In genomic region chr2:128317186-128317897, GRCh38 we compare ENCODE assay signal across 9 cellular contexts. TPM values are rescaled to one million over a fixed set of nuclear protein-coding genes. Genes with fewer than 3 reads are reported as not detected.
A peak's percentile ranks its signal among the peaks of the same experiment; 100 is the strongest.
DNase-seq lines count a peak whose midpoint lies in the region; ATAC-seq and TF ChIP-seq lines count a peak whose summit lies in the region.
"Had no signal": no experiment of that assay in that cellular context is flagged by ENCODE, and none has a peak within 500 bp of the region (broad histone marks: within the 10 kb centered on the region; RNA-seq: fewer than 3 reads in every experiment).

No MANE protein-coding gene starts in this region.

- ATAC-seq in GM21825 (IDR thresholded peaks at IDR 0.05; ENCODE audit: unreplicated experiment) (peak; percentile 51), heart left ventricle (peak in 1 of 4 donors; percentile 0), GM18520 (IDR thresholded peaks at IDR 0.05; ENCODE audit: unreplicated experiment) (no peak)
- ATAC-seq in activated T-cell treated with anti-CD3 and anti-CD28 coated beads, Interleukin-2, amount 50 U/mL, for 4 hours, result peak in 1 of 2 donors; percentile 16

- peak overlapping the region; percentile 90 for H3K4me3 Mint-ChIP-seq in activated T-cell treated with anti-CD3 and anti-CD28 coated beads, Interleukin-2, amount 50 U/mL, for 4 hours

- H3K27ac ChIP-seq in heart left ventricle (peak overlapping the region in 3 of 12 donors; percentile 26 to 50 (median 36)), rectal smooth muscle tissue (ENCODE audit: low read depth, low read length) (no peak overlapping the region)
- H3K27ac ChIP-seq: 22Rv1 had no signal

- peak overlapping the region; percentile 1 for H3K9ac ChIP-seq in rectal smooth muscle tissue (ENCODE audit: low read length)

- DNase-seq in DMS 273 (lab: John Stamatoyannopoulos, UW; ENCODE audit: unreplicated experiment), result peak; percentile 46
- DNase-seq in DMS 273 treated with DMSO at 0.1 percent for 48 hours (lab: John Stamatoyannopoulos, UW), result no peak
- no peak for DNase-seq in LNCaP clone FGC (ENCODE audit: low read depth)
- DNase-seq in activated T-cell treated with anti-CD3 and anti-CD28 coated beads, Interleukin-2, amount 50 U/mL, for 4 hours, result peak; percentile 12
- peak in 3 of 5 donors; percentile 13 to 67 (median 30) for DNase-seq in heart left ventricle

- peaks cover 39% of the 10 kb centered on the region for H3K4me1 Mint-ChIP-seq in activated T-cell treated with anti-CD3 and anti-CD28 coated beads, Interleukin-2, amount 50 U/mL, for 4 hours (ENCODE audit: low read depth)

- intact Hi-C loops in heart left ventricle (cut with DNase I), result loop anchor here in 9 of 10 donors (5.0 to 10.0 kb wide), 7 partner anchors 35 to 143 kb away; no protein-coding TSS in a partner anchor

- H3K4me1 ChIP-seq in heart left ventricle (peaks cover 3 to 63% (median 30%) of the 10 kb centered on the region in 12 donors), rectal smooth muscle tissue (ENCODE audit: control insufficient read depth, insufficient read depth, low read length) (peaks cover 16% of the 10 kb centered on the region)

- H3K9me3 ChIP-seq in heart left ventricle, result no peaks in the 10 kb centered on the region

- H3K27me3 Mint-ChIP-seq in activated T-cell treated with anti-CD3 and anti-CD28 coated beads, Interleukin-2, amount 50 U/mL, for 4 hours (ENCODE audit: low read depth), result no peaks in the 10 kb centered on the region

- H3K9me3 Mint-ChIP-seq in activated T-cell treated with anti-CD3 and anti-CD28 coated beads, Interleukin-2, amount 50 U/mL, for 4 hours, result no peaks in the 10 kb centered on the region

- no peaks in the 10 kb centered on the region for H3K36me3 ChIP-seq in heart left ventricle
- peaks cover 2% of the 10 kb centered on the region for H3K36me3 ChIP-seq in rectal smooth muscle tissue (ENCODE audit: control insufficient read depth, insufficient read depth, low read length)

- WGBS in heart left ventricle, 4 donors, result 1 to 7% (median 5%) methylated on average over 28 to 34 of the region's 34 CpGs

- no peak for TF ChIP-seq POLR2A in heart left ventricle (IDR thresholded peaks at IDR 0.05)

- H3K27me3 ChIP-seq in heart left ventricle (no peaks in the 10 kb centered on the region), rectal smooth muscle tissue (ENCODE audit: control insufficient read depth, insufficient read depth, low read length) (no peaks in the 10 kb centered on the region)

- no peak for TF ChIP-seq CTCF in LNCaP clone FGC (IDR thresholded peaks at IDR 0.05; ENCODE audit: control insufficient read depth, extremely low read depth, insufficient read depth)
- no peak for TF ChIP-seq CTCF in heart left ventricle (IDR thresholded peaks at IDR 0.05)

- peak overlapping the region; percentile 70 for H3K4me3 ChIP-seq in LNCaP clone FGC (ENCODE audit: low read depth, low read length)
- H3K4me3 ChIP-seq in heart left ventricle, result peak overlapping the region; percentile 54 to 92 (median 70)
- H3K4me3 ChIP-seq in rectal smooth muscle tissue (ENCODE audit: low read length), result peak overlapping the region; percentile 80

- H3K36me3 Mint-ChIP-seq in activated T-cell treated with anti-CD3 and anti-CD28 coated beads, Interleukin-2, amount 50 U/mL, for 4 hours (ENCODE audit: insufficient read depth), result peaks cover 7% of the 10 kb centered on the region

RNA-seq across cellular contexts. Expression of gene HS6ST1, which starts 1.3 kb away (rescaled TPM):
- 10 to 100 TPM; 23.9 to 32.3 (median 28.2) TPM for total RNA-seq in activated T-cell treated with anti-CD3 and anti-CD28 coated beads, Interleukin-2, amount 50 U/mL, for 4 hours
- total RNA-seq in heart left ventricle, result 10 to 100 TPM; 18.1 to 87.3 (median 24.9) TPM
- 10 to 100 TPM; 15.6 to 26.5 TPM for polyA plus RNA-seq in heart left ventricle

Comparison
In these comparisons a context has a peak if more than half of its experiments do, and no peak if none do; other contexts are left out.
1. DNase-seq: peak in DMS 273 (single experiment), activated T-cell treated with anti-CD3 and anti-CD28 coated beads, Interleukin-2, amount 50 U/mL, for 4 hours (single experiment) and heart left ventricle (3 of 5); none in DMS 273 treated with DMSO at 0.1 percent for 48 hours (single experiment) and LNCaP clone FGC (single experiment).
2. Peak in every context shown above with its lines, with median percentiles within 50 percentile points of each other: H3K4me3 ChIP-seq.